ENCODE assay signal across 9 cellular contexts in genomic region chr7:28957064-28957821, GRCh38. TPM values are rescaled to one million over a fixed set of nuclear protein-coding genes. Genes with fewer than 3 reads are reported as not detected.
A peak's percentile ranks its signal among the peaks of the same experiment; 100 is the strongest.
DNase-seq lines count a peak whose midpoint lies in the region; ATAC-seq and TF ChIP-seq lines count a peak whose summit lies in the region.
"Had no signal": no experiment of that assay in that cellular context is flagged by ENCODE, and none has a peak within 500 bp of the region (broad histone marks: within the 10 kb centered on the region; RNA-seq: fewer than 3 reads in every experiment).

No MANE protein-coding gene starts in this region.

- ATAC-seq in GM19035 (IDR thresholded peaks at IDR 0.05; ENCODE audit: unreplicated experiment) = no peak
- no peak for ATAC-seq in GM21529 (IDR thresholded peaks at IDR 0.05; ENCODE audit: unreplicated experiment)

- H3K9me3 Mint-ChIP-seq in activated T-helper 1 cell treated with anti-CD3 and anti-CD28 coated beads, Interleukin-12 subunit alpha, Interleukin-12 subunit beta, Interleukin-2, Interleukin-4 antibody, amounts not matched to agents 30 ng/mL and 10 ng/mL and 1 ng/mL, durations not matched to agents 14 hours and 24 hours and 36 hours = no peaks in the 10 kb centered on the region

- TF ChIP-seq CTCF in right atrium auricular region (IDR thresholded peaks at IDR 0.05) = no peak

- no peaks in the 10 kb centered on the region for H3K9me3 ChIP-seq in right atrium auricular region

- no peaks in the 10 kb centered on the region for H3K36me3 ChIP-seq in right atrium auricular region

- peaks cover 0 to 46% of the 10 kb centered on the region in 2 donors for H3K4me1 ChIP-seq in right atrium auricular region

- intact Hi-C loops in activated T-helper 1 cell treated with anti-CD3 and anti-CD28 coated beads, Interleukin-12 subunit alpha, Interleukin-12 subunit beta, Interleukin-2, Interleukin-4 antibody, amounts not matched to agents 30 ng/mL and 10 ng/mL and 1 ng/mL, durations not matched to agents 14 hours and 24 hours and 36 hours (cut with micrococcal nuclease) = loop anchor here (5.0 to 10.0 kb wide), 4 partner anchors 35 to 1752 kb away; partner anchors contain the start of gene HOXA13

- H3K27ac Mint-ChIP-seq in activated T-helper 1 cell treated with anti-CD3 and anti-CD28 coated beads, Interleukin-12 subunit alpha, Interleukin-12 subunit beta, Interleukin-2, Interleukin-4 antibody, amounts not matched to agents 30 ng/mL and 10 ng/mL and 1 ng/mL, durations not matched to agents 14 hours and 24 hours and 36 hours = peak overlapping the region; percentile 48

- H3K27me3 ChIP-seq in right atrium auricular region = no peaks in the 10 kb centered on the region

- peak overlapping the region; percentile 45 for H3K4me3 Mint-ChIP-seq in activated T-helper 1 cell treated with anti-CD3 and anti-CD28 coated beads, Interleukin-12 subunit alpha, Interleukin-12 subunit beta, Interleukin-2, Interleukin-4 antibody, amounts not matched to agents 30 ng/mL and 10 ng/mL and 1 ng/mL, durations not matched to agents 14 hours and 24 hours and 36 hours

- H3K27me3 Mint-ChIP-seq in activated T-helper 1 cell treated with anti-CD3 and anti-CD28 coated beads, Interleukin-12 subunit alpha, Interleukin-12 subunit beta, Interleukin-2, Interleukin-4 antibody, amounts not matched to agents 30 ng/mL and 10 ng/mL and 1 ng/mL, durations not matched to agents 14 hours and 24 hours and 36 hours (ENCODE audit: insufficient read depth) = peaks cover 53% of the 10 kb centered on the region

- H3K4me3 ChIP-seq in right atrium auricular region = peak overlapping the region; percentile 42 to 65
- H3K4me3 ChIP-seq: SK-N-MC had no signal

- H3K36me3 Mint-ChIP-seq in activated T-helper 1 cell treated with anti-CD3 and anti-CD28 coated beads, Interleukin-12 subunit alpha, Interleukin-12 subunit beta, Interleukin-2, Interleukin-4 antibody, amounts not matched to agents 30 ng/mL and 10 ng/mL and 1 ng/mL, durations not matched to agents 14 hours and 24 hours and 36 hours (ENCODE audit: low read depth) = no peaks in the 10 kb centered on the region

- peak; percentile 16 for DNase-seq in activated T-cell treated with anti-CD3 and anti-CD28 coated beads, Interleukin-2, amount 50 U/mL, for 1 hour
- DNase-seq in activated T-cell treated with anti-CD3 and anti-CD28 coated beads for 4 hours (no peak), right atrium auricular region (ENCODE audit: low spot score) (no peak), retina (peak; percentile 86)
- no peak for DNase-seq in activated T-helper 1 cell treated with anti-CD3 and anti-CD28 coated beads, Interleukin-12 subunit alpha, Interleukin-12 subunit beta, Interleukin-2, Interleukin-4 antibody, amounts not matched to agents 30 ng/mL and 10 ng/mL and 1 ng/mL, durations not matched to agents 14 hours and 24 hours and 36 hours (ENCODE audit: low spot score)
- no peak for DNase-seq in effector CD4-positive, alpha-beta T cell

- H3K27ac ChIP-seq in right atrium auricular region = peak overlapping the region; percentile 49 to 62
- H3K27ac ChIP-seq: SK-N-MC had no signal

- no peaks in the 10 kb centered on the region for H3K4me1 Mint-ChIP-seq in activated T-helper 1 cell treated with anti-CD3 and anti-CD28 coated beads, Interleukin-12 subunit alpha, Interleukin-12 subunit beta, Interleukin-2, Interleukin-4 antibody, amounts not matched to agents 30 ng/mL and 10 ng/mL and 1 ng/mL, durations not matched to agents 14 hours and 24 hours and 36 hours (ENCODE audit: low read depth)

RNA-seq across cellular contexts. Expression of gene TRIL, which starts 0.9 kb away (rescaled TPM):
- 0.39 and 0.41 TPM in 2 replicates for total RNA-seq in activated T-helper 1 cell treated with anti-CD3 and anti-CD28 coated beads, Interleukin-12 subunit alpha, Interleukin-12 subunit beta, Interleukin-2, Interleukin-4 antibody, amounts not matched to agents 30 ng/mL and 10 ng/mL and 1 ng/mL, durations not matched to agents 14 hours and 24 hours and 36 hours
- 1 to 10 TPM in 1 of 2 donors, under 1 TPM in 1; 0.83 to 4.4 TPM for total RNA-seq in right atrium auricular region

Comparison
In these comparisons a context has a peak if more than half of its experiments do, and no peak if none do; other contexts are left out.
1. DNase-seq: peak in activated T-cell treated with anti-CD3 and anti-CD28 coated beads, Interleukin-2, amount 50 U/mL, for 1 hour (single experiment) and retina (single experiment); none in activated T-cell treated with anti-CD3 and anti-CD28 coated beads for 4 hours (single experiment), activated T-helper 1 cell treated with anti-CD3 and anti-CD28 coated beads, Interleukin-12 subunit alpha, Interleukin-12 subunit beta, Interleukin-2, Interleukin-4 antibody, amounts not matched to agents 30 ng/mL and 10 ng/mL and 1 ng/mL, durations not matched to agents 14 hours and 24 hours and 36 hours (single experiment), right atrium auricular region (single experiment) and effector CD4-positive, alpha-beta T cell (single experiment).